ENCODE assay signal across 1 cellular context in the genomic region with DNA sequence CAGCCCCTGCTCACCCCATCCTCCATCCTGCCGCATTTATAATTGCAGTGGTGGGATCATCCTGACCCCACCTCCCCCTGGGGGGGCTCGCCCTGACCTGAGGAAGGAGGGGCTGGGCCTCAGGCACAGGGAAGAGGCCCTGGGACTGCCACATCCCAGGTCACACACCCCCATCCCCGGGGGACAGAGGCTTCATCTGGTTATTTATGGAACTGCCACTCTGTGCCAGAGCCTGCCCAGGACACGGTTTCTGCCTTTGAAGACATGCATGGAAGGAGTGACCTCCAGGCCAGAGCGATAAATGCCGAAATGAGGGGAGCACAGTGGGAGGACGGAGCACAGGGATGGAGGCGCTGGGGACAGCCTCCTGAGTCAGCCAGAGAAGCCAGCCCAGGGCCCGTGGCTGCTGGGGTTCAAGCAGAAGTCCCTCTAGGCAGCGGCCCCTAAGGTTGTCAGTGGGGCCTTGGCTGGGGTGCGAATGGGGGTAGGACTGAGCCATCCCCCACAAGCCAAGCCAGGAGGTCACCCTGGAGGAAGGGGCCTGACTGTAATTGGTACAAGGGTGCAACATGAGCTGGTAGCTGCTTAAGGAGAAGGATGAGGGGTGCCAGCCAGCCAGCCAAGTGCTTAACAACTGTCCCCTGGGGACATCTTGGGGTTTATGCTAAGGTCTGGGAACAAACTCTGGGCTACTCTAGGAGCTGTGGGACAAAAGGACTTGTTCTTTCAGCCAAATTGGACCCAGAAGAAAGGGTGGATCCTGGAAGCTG.
TF ChIP-seq lines count a peak whose summit lies in the region.

No MANE protein-coding gene starts in this region.

TF ChIP-seq in K562, 482 proteins besides CTCF, POLR2A, EP300 and RAD21:
- TF ChIP-seq ZNF239 (CRISPR knock-in tag; IDR thresholded peaks at IDR 0.05) (no peak), ZNF644 (tag; IDR thresholded peaks at IDR 0.05; ENCODE audit: low read depth) (no peak), ZNF263 (CRISPR knock-in tag; IDR thresholded peaks at IDR 0.05; ENCODE audit: borderline replicate concordance) (peak; percentile 57; the same call in 1 of the 2 replicates), MECOM (CRISPR knock-in tag; IDR thresholded peaks at IDR 0.05) (no peak)
- TF ChIP-seq, protein P1, sequence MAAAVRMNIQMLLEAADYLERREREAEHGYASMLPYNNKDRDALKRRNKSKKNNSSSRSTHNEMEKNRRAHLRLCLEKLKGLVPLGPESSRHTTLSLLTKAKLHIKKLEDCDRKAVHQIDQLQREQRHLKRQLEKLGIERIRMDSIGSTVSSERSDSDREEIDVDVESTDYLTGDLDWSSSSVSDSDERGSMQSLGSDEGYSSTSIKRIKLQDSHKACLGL (CRISPR knock-in tag; IDR thresholded peaks at IDR 0.05; ENCODE audit: borderline replicate concordance, poor library complexity, severe bottlenecking): no peak
